36 cellular contexts compared by ENCODE assay signal in the genomic region with DNA sequence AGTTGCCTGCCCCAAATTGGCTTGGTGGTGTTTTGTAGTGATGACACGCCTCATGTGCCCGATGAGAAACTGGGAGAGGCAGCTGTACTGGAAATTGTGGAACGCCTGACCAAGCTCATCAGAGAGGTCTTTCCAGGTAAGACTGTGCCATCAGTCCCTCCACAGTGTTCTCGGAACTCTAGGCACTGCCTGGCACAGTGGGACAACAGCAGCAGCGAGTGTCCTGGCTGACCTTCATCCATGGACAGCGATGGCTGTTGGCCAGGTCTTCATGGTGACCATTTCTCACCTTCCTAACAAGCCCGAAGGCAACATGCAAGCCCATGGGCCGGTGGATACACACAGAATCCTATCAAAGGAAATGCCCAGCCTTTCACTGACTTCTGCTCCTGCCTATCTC. TPM values are rescaled to one million over a fixed set of nuclear protein-coding genes. Genes with fewer than 3 reads are reported as not detected.
"Had no signal": no experiment of that assay in that cellular context is flagged by ENCODE, and none has a peak within 500 bp of the region (broad histone marks: within the 10 kb centered on the region; RNA-seq: fewer than 3 reads in every experiment).

No MANE protein-coding gene starts in this region.

- H3K9me3 ChIP-seq: adrenal gland, body of pancreas, breast epithelium had no signal

- H3K4me3 Mint-ChIP-seq: activated B cell treated with CpG ODN at 0.5 μM for 24 hours; activated CD4-positive, alpha-beta memory T cell treated with anti-CD3 and anti-CD28 coated beads for 36 hours; activated CD4-positive, alpha-beta T cell treated with anti-CD3 and anti-CD28 coated beads, Interleukin-2, amount 10 ng/mL, durations not matched to agents 24 days and 14 days; activated CD8-positive, alpha-beta T cell treated with anti-CD3 and anti-CD28 coated beads for 36 hours; activated naive CD4-positive, alpha-beta T cell treated with anti-CD3 and anti-CD28 coated beads for 36 hours; activated naive CD8-positive, alpha-beta T cell treated with anti-CD3 and anti-CD28 coated beads for 36 hours; activated T-cell treated with anti-CD3 and anti-CD28 coated beads, Interleukin-2, amount 50 U/mL, for 4 hours; activated T-cell treated with anti-CD3 and anti-CD28 coated beads, Interleukin-2, amount 50 U/mL, for 72 hours; activated T-helper 1 cell treated with anti-CD3 and anti-CD28 coated beads, Interleukin-12 subunit alpha, Interleukin-12 subunit beta, Interleukin-2, Interleukin-4 antibody, amounts not matched to agents 30 ng/mL and 10 ng/mL and 1 ng/mL, durations not matched to agents 14 hours and 24 hours and 36 hours; activated T-helper 17 cell treated with anti-CD3 and anti-CD28 coated beads, Interleukin-2, amount 50 U/mL, for 72 hours; central memory CD8-positive, alpha-beta T cell; T-cell; T-helper 17 cell; T-helper 2 cell treated with Interferon-gamma antibody and Interleukin-4, amounts not matched to agents 5 μg/mL and 100 μg/mL, for 36 hours had no signal

- H3K4me1 Mint-ChIP-seq: activated B cell treated with CpG ODN at 0.5 μM for 24 hours; activated naive CD8-positive, alpha-beta T cell treated with anti-CD3 and anti-CD28 coated beads for 36 hours had no signal

- H3K36me3 ChIP-seq: adrenal gland, brain microvascular endothelial cell, breast epithelium, cardiac muscle cell had no signal

- ATAC-seq: activated CD8-positive, alpha-beta T cell treated with anti-CD3 and anti-CD28 coated beads for 36 hours; activated naive CD4-positive, alpha-beta T cell treated with anti-CD3 and anti-CD28 coated beads, Interleukin-2, amount 50 U/mL, for 72 hours; activated T-cell treated with anti-CD3 and anti-CD28 coated beads, Interleukin-2, amount 50 U/mL, for 4 hours; activated T-cell treated with anti-CD3 and anti-CD28 coated beads, Interleukin-2, amount 50 U/mL, for 72 hours; activated T-helper 17 cell treated with anti-CD3 and anti-CD28 coated beads, Interleukin-2, amount 50 U/mL, for 72 hours; body of pancreas; T-cell; T-helper 17 cell had no signal

- H3K9me3 Mint-ChIP-seq: activated B cell treated with CpG ODN at 0.5 μM for 24 hours; activated CD4-positive, alpha-beta memory T cell treated with anti-CD3 and anti-CD28 coated beads for 36 hours; activated CD4-positive, alpha-beta T cell treated with anti-CD3 and anti-CD28 coated beads, Interleukin-2, amount 10 ng/mL, durations not matched to agents 24 days and 14 days; activated CD8-positive, alpha-beta T cell treated with anti-CD3 and anti-CD28 coated beads for 36 hours; activated naive CD4-positive, alpha-beta T cell treated with anti-CD3 and anti-CD28 coated beads for 36 hours; activated naive CD4-positive, alpha-beta T cell treated with anti-CD3 and anti-CD28 coated beads, Interleukin-2, amount 50 U/mL, for 72 hours; activated naive CD8-positive, alpha-beta T cell treated with anti-CD3 and anti-CD28 coated beads for 36 hours; activated T-cell treated with anti-CD3 and anti-CD28 coated beads, Interleukin-2, amount 50 U/mL, for 4 hours; activated T-cell treated with anti-CD3 and anti-CD28 coated beads, Interleukin-2, amount 50 U/mL, for 72 hours; activated T-helper 1 cell treated with anti-CD3 and anti-CD28 coated beads, Interleukin-12 subunit alpha, Interleukin-12 subunit beta, Interleukin-2, Interleukin-4 antibody, amounts not matched to agents 30 ng/mL and 10 ng/mL and 1 ng/mL, durations not matched to agents 14 hours and 24 hours and 36 hours; activated T-helper 17 cell treated with anti-CD3 and anti-CD28 coated beads, Interleukin-2, amount 50 U/mL, for 72 hours; central memory CD8-positive, alpha-beta T cell; T-cell; T-helper 2 cell treated with Interferon-gamma antibody and Interleukin-4, amounts not matched to agents 5 μg/mL and 100 μg/mL, for 36 hours had no signal

- H3K27ac Mint-ChIP-seq: activated B cell treated with CpG ODN at 0.5 μM for 24 hours; activated CD4-positive, alpha-beta memory T cell treated with anti-CD3 and anti-CD28 coated beads for 36 hours; activated CD4-positive, alpha-beta T cell treated with anti-CD3 and anti-CD28 coated beads, Interleukin-2, amount 10 ng/mL, durations not matched to agents 24 days and 14 days; activated CD8-positive, alpha-beta T cell treated with anti-CD3 and anti-CD28 coated beads for 36 hours; activated naive CD4-positive, alpha-beta T cell treated with anti-CD3 and anti-CD28 coated beads for 36 hours; activated naive CD4-positive, alpha-beta T cell treated with anti-CD3 and anti-CD28 coated beads, Interleukin-2, amount 50 U/mL, for 72 hours; activated naive CD8-positive, alpha-beta T cell treated with anti-CD3 and anti-CD28 coated beads for 36 hours; activated T-cell treated with anti-CD3 and anti-CD28 coated beads, Interleukin-2, amount 50 U/mL, for 72 hours; activated T-helper 1 cell treated with anti-CD3 and anti-CD28 coated beads, Interleukin-12 subunit alpha, Interleukin-12 subunit beta, Interleukin-2, Interleukin-4 antibody, amounts not matched to agents 30 ng/mL and 10 ng/mL and 1 ng/mL, durations not matched to agents 14 hours and 24 hours and 36 hours; activated T-helper 17 cell treated with anti-CD3 and anti-CD28 coated beads, Interleukin-2, amount 50 U/mL, for 72 hours; T-cell; T-helper 17 cell; T-helper 2 cell treated with Interferon-gamma antibody and Interleukin-4, amounts not matched to agents 5 μg/mL and 100 μg/mL, for 36 hours had no signal

- H3K36me3 Mint-ChIP-seq: activated CD4-positive, alpha-beta memory T cell treated with anti-CD3 and anti-CD28 coated beads for 36 hours; activated naive CD4-positive, alpha-beta T cell treated with anti-CD3 and anti-CD28 coated beads, Interleukin-2, amount 50 U/mL, for 72 hours; activated naive CD8-positive, alpha-beta T cell treated with anti-CD3 and anti-CD28 coated beads for 36 hours; T-cell had no signal

- H3K27me3 Mint-ChIP-seq: activated B cell treated with CpG ODN at 0.5 μM for 24 hours; activated CD4-positive, alpha-beta memory T cell treated with anti-CD3 and anti-CD28 coated beads for 36 hours; activated CD4-positive, alpha-beta T cell treated with anti-CD3 and anti-CD28 coated beads, Interleukin-2, amount 10 ng/mL, durations not matched to agents 24 days and 14 days; activated CD8-positive, alpha-beta T cell treated with anti-CD3 and anti-CD28 coated beads for 36 hours; activated naive CD8-positive, alpha-beta T cell treated with anti-CD3 and anti-CD28 coated beads for 36 hours; activated T-helper 17 cell treated with anti-CD3 and anti-CD28 coated beads, Interleukin-2, amount 50 U/mL, for 72 hours; central memory CD8-positive, alpha-beta T cell; T-cell; T-helper 17 cell had no signal

- H3K4me3 ChIP-seq: adrenal gland, body of pancreas, breast epithelium, cardiac muscle cell had no signal

- DNase-seq: activated B cell treated with CpG ODN at 0.5 μM for 24 hours; activated CD4-positive, alpha-beta memory T cell treated with anti-CD3 and anti-CD28 coated beads for 36 hours; activated CD4-positive, alpha-beta T cell treated with anti-CD3 and anti-CD28 coated beads for 4 hours; activated CD4-positive, alpha-beta T cell treated with anti-CD3 and anti-CD28 coated beads, Interleukin-2, amount 10 ng/mL, durations not matched to agents 24 days and 14 days; activated CD4-positive, alpha-beta T cell treated with anti-CD3 and anti-CD28 coated beads, Interleukin-2, amount 50 U/mL, for 1 hour; activated CD4-positive, alpha-beta T cell treated with anti-CD3 and anti-CD28 coated beads, Interleukin-2, amount 50 U/mL, for 4 hours; activated CD4-positive, CD25-positive, alpha-beta regulatory T cell treated with anti-CD3 and anti-CD28 coated beads, Interleukin-2, amount 50 U/mL, for 72 hours; activated CD8-positive, alpha-beta memory T cell treated with anti-CD3 and anti-CD28 coated beads, Interleukin-2, amount 50 U/mL, for 4 hours; activated CD8-positive, alpha-beta T cell treated with anti-CD3 and anti-CD28 coated beads for 36 hours; activated effector memory CD4-positive, alpha-beta T cell treated with anti-CD3 and anti-CD28 coated beads, Interleukin-2, amount 50 U/mL, for 16 hours; activated gamma-delta T cell treated with Interleukin-2 at 50 U/mL for 16 hours; activated naive CD4-positive, alpha-beta T cell; activated naive CD4-positive, alpha-beta T cell treated with anti-CD3 and anti-CD28 coated beads for 36 hours; activated naive CD4-positive, alpha-beta T cell treated with anti-CD3 and anti-CD28 coated beads, Interleukin-2, amount 50 U/mL, for 16 hours; activated naive CD8-positive, alpha-beta T cell treated with anti-CD3 and anti-CD28 coated beads for 36 hours; activated T-cell treated with anti-CD3 and anti-CD28 coated beads for 4 hours; activated T-cell treated with anti-CD3 and anti-CD28 coated beads, Interleukin-2, amount 50 U/mL, for 1 hour; activated T-cell treated with anti-CD3 and anti-CD28 coated beads, Interleukin-2, amount 50 U/mL, for 4 hours; activated T-cell treated with anti-CD3 and anti-CD28 coated beads, Interleukin-2, amount 50 U/mL, for 72 hours; adrenal gland; amniotic stem cell; aorta; body of pancreas; brain microvascular endothelial cell; caudate nucleus; T-cell; T-helper 17 cell; T-helper 9 cell had no signal

- H3K27ac ChIP-seq: adrenal gland, body of pancreas, brain microvascular endothelial cell, breast epithelium, cardiac muscle cell, VCaP had no signal

- H3K27me3 ChIP-seq: adrenal gland, body of pancreas, brain microvascular endothelial cell, breast epithelium, cardiac muscle cell had no signal

- H3K4me1 ChIP-seq: adrenal gland, body of pancreas, breast epithelium had no signal

RNA-seq across cellular contexts. Expression of a gene that starts 14.2 kb away (rescaled TPM):
- total RNA-seq: activated B cell treated with CpG ODN at 0.5 μM for 24 hours, adrenal gland, T-helper 17 cell had no signal
